18 cellular contexts compared by ENCODE assay signal in genomic region chr18:74065366-74065765, GRCh38.
DNase-seq lines count a peak whose midpoint lies in the region; ATAC-seq and TF ChIP-seq lines count a peak whose summit lies in the region.
"Had no signal": no experiment of that assay in that cellular context is flagged by ENCODE, and none has a peak within 500 bp of the region (broad histone marks: within the 10 kb centered on the region; RNA-seq: fewer than 3 reads in every experiment).

No MANE protein-coding gene starts in this region.

- DNase-seq in stimulated activated naive CD8-positive, alpha-beta T cell treated with anti-CD3 and anti-CD28 coated beads, Interleukin-15, Interleukin-2, amounts not matched to agents 100 U/mL and 50 U/mL, for 24 hours = no peak
- DNase-seq in T-cell (no peak), mammary epithelial cell (no peak), tibial nerve (ENCODE audit: low spot score in 2 of 2) (no peak)
- no peak for DNase-seq in activated naive CD8-positive, alpha-beta T cell treated with anti-CD3 and anti-CD28 coated beads, Interleukin-2, amount 10 ng/mL, durations not matched to agents 7 days and 5 days
- DNase-seq: Caco-2, IMR-90, Kasumi-1, NCI-H1930, NCI-H510A treated with DMSO at 0.1 percent for 48 hours had no signal

- ATAC-seq in stimulated activated naive CD8-positive, alpha-beta T cell treated with anti-CD3 and anti-CD28 coated beads, Interleukin-15, Interleukin-2, amounts not matched to agents 100 U/mL and 50 U/mL, for 24 hours = no peak
- no peak for ATAC-seq in T-cell (replicated peaks in 1 of 4)
- ATAC-seq in activated naive CD8-positive, alpha-beta T cell treated with anti-CD3 and anti-CD28 coated beads, Interleukin-2, amount 10 ng/mL, durations not matched to agents 7 days and 5 days (ENCODE audit: low read depth) = no peak
- ATAC-seq in GM21360 (IDR thresholded peaks at IDR 0.05; ENCODE audit: unreplicated experiment) = no peak
- ATAC-seq: GM12878 had no signal

- no TSS peak for BruUV-seq in mammary epithelial cell (replicated peaks; lab: Mats Ljungman, UMichigan)

- H3K9me3 Mint-ChIP-seq in stimulated activated naive CD8-positive, alpha-beta T cell treated with anti-CD3 and anti-CD28 coated beads, Interleukin-15, Interleukin-2, amounts not matched to agents 100 ng/mL and 50 ng/mL, for 24 hours = no peaks in the 10 kb centered on the region
- no peaks in the 10 kb centered on the region for H3K9me3 Mint-ChIP-seq in T-cell
- no peaks in the 10 kb centered on the region for H3K9me3 Mint-ChIP-seq in activated naive CD8-positive, alpha-beta T cell treated with anti-CD3 and anti-CD28 coated beads, Interleukin-2, amount 10 ng/mL, durations not matched to agents 7 days and 5 days

- H3K36me3 ChIP-seq in thymus (ENCODE audit: control insufficient read depth, insufficient read depth) (no peaks in the 10 kb centered on the region), mammary epithelial cell (ENCODE audit: insufficient read depth, low read length) (no peaks in the 10 kb centered on the region), tibial nerve (no peaks in the 10 kb centered on the region)
- H3K36me3 ChIP-seq: BLaER1, HAP-1, SJSA1 had no signal

- no peaks in the 10 kb centered on the region for H3K79me2 ChIP-seq in mammary epithelial cell (ENCODE audit: insufficient read depth, low read length)

- H4K20me1 ChIP-seq in mammary epithelial cell (ENCODE audit: insufficient read depth, low read length) = no peaks in the 10 kb centered on the region
- H4K20me1 ChIP-seq: BLaER1 had no signal

- POLR2A ChIA-PET in T-cell (lab: Charles Lee) = no interaction called here
- POLR2A ChIA-PET in activated naive CD8-positive, alpha-beta T cell treated with anti-CD3 and anti-CD28 coated beads, Interleukin-2, amount 10 ng/mL, durations not matched to agents 7 days and 5 days (lab: Charles Lee) = interaction anchor here (2.4 kb wide), 1 partner anchor 18 kb away, joined by 14 read pairs; no protein-coding TSS in a partner anchor

- TF ChIP-seq POLR2A in tibial nerve (IDR thresholded peaks at IDR 0.05) = no peak

- H3K27me3 ChIP-seq in thymus (ENCODE audit: control insufficient read depth, insufficient read depth) (no peaks in the 10 kb centered on the region), mammary epithelial cell (ENCODE audit: insufficient read depth, low read length) (no peaks in the 10 kb centered on the region), tibial nerve (no peaks in the 10 kb centered on the region)
- H3K27me3 ChIP-seq: BLaER1 had no signal

- H2AFZ ChIP-seq in mammary epithelial cell (ENCODE audit: low read depth, low read length) = no peak overlapping the region

- H3K27ac ChIP-seq in thymus (ENCODE audit: low read depth) (peak overlapping the region; percentile 25), mammary epithelial cell (ENCODE audit: insufficient read depth, low read depth, low read length) (no peak overlapping the region), tibial nerve (no peak overlapping the region)
- H3K27ac ChIP-seq: BLaER1, RWPE1, SJSA1 had no signal

- TF ChIP-seq EP300 in tibial nerve (IDR thresholded peaks at IDR 0.05) = no peak

- CTCF ChIA-PET in T-cell (lab: Charles Lee) (no interaction called here), mammary epithelial cell (lab: Charles Lee; ENCODE audit: low non-redundant PET) (no interaction called here)

- intact Hi-C loops in mammary epithelial cell (cut with micrococcal nuclease) = no loop called here

- peak overlapping the region; percentile 72 for H3K27ac Mint-ChIP-seq in stimulated activated naive CD8-positive, alpha-beta T cell treated with anti-CD3 and anti-CD28 coated beads, Interleukin-15, Interleukin-2, amounts not matched to agents 100 ng/mL and 50 ng/mL, for 24 hours
- peak overlapping the region; percentile 18 to 75 for H3K27ac Mint-ChIP-seq in T-cell
- peak overlapping the region; percentile 76 for H3K27ac Mint-ChIP-seq in activated naive CD8-positive, alpha-beta T cell treated with anti-CD3 and anti-CD28 coated beads, Interleukin-2, amount 10 ng/mL, durations not matched to agents 7 days and 5 days

- dilution Hi-C loops in mammary epithelial cell (cut with HindIII; ENCODE audit: low sequenced_read_pairs) = loop anchor here (5.0 kb wide), 1 partner anchor 97 kb away; no protein-coding TSS in a partner anchor

- no peaks in the 10 kb centered on the region for H3K9me3 ChIP-seq in thymus (ENCODE audit: control insufficient read depth)
- no peaks in the 10 kb centered on the region for H3K9me3 ChIP-seq in mammary epithelial cell (replicated peaks; ENCODE audit: insufficient read depth, low read length)
- no peaks in the 10 kb centered on the region for H3K9me3 ChIP-seq in tibial nerve
- H3K9me3 ChIP-seq: BLaER1, Caco-2, HAP-1, SJSA1 had no signal

- H3K4me3 ChIP-seq in thymus (ENCODE audit: low read length) (no peak overlapping the region), mammary epithelial cell (replicated peaks in 1 of 3; ENCODE audit: insufficient read depth in 1 of 3, low read depth in 2 of 3, low read length in 3 of 3) (no peak overlapping the region), tibial nerve (no peak overlapping the region)
- H3K4me3 ChIP-seq: BLaER1, GM12878, HAP-1, SJSA1 had no signal

- no peaks in the 10 kb centered on the region for H3K27me3 Mint-ChIP-seq in stimulated activated naive CD8-positive, alpha-beta T cell treated with anti-CD3 and anti-CD28 coated beads, Interleukin-15, Interleukin-2, amounts not matched to agents 100 ng/mL and 50 ng/mL, for 24 hours
- peaks cover 0 to 12% of the 10 kb centered on the region in 2 donors for H3K27me3 Mint-ChIP-seq in T-cell
- no peaks in the 10 kb centered on the region for H3K27me3 Mint-ChIP-seq in activated naive CD8-positive, alpha-beta T cell treated with anti-CD3 and anti-CD28 coated beads, Interleukin-2, amount 10 ng/mL, durations not matched to agents 7 days and 5 days

- H3K9ac ChIP-seq in mammary epithelial cell (ENCODE audit: insufficient read depth, low read length) = no peak overlapping the region
- H3K9ac ChIP-seq: BLaER1 had no signal

- no peaks in the 10 kb centered on the region for H3K36me3 Mint-ChIP-seq in stimulated activated naive CD8-positive, alpha-beta T cell treated with anti-CD3 and anti-CD28 coated beads, Interleukin-15, Interleukin-2, amounts not matched to agents 100 ng/mL and 50 ng/mL, for 24 hours (ENCODE audit: low read depth)
- no peaks in the 10 kb centered on the region for H3K36me3 Mint-ChIP-seq in T-cell
- peaks cover 1% of the 10 kb centered on the region for H3K36me3 Mint-ChIP-seq in activated naive CD8-positive, alpha-beta T cell treated with anti-CD3 and anti-CD28 coated beads, Interleukin-2, amount 10 ng/mL, durations not matched to agents 7 days and 5 days

- in situ Hi-C loops in mammary epithelial cell (cut with MboI; ENCODE audit: low sequenced_read_pairs in 2 of 2) = no loop called here

- no peak overlapping the region for H3K4me2 ChIP-seq in mammary epithelial cell (ENCODE audit: insufficient read depth, low read depth, low read length)

- peak overlapping the region; percentile 70 for H3K4me3 Mint-ChIP-seq in stimulated activated naive CD8-positive, alpha-beta T cell treated with anti-CD3 and anti-CD28 coated beads, Interleukin-15, Interleukin-2, amounts not matched to agents 100 ng/mL and 50 ng/mL, for 24 hours
- peak overlapping the region in 2 of 3 donors; percentile 34 to 46 for H3K4me3 Mint-ChIP-seq in T-cell
- H3K4me3 Mint-ChIP-seq in activated naive CD8-positive, alpha-beta T cell treated with anti-CD3 and anti-CD28 coated beads, Interleukin-2, amount 10 ng/mL, durations not matched to agents 7 days and 5 days = peak overlapping the region; percentile 76

- TF ChIP-seq CTCF in mammary epithelial cell (conservative IDR thresholded peaks at IDR 0.05 in 1 of 2, IDR thresholded peaks at IDR 0.05 in 1 of 2; ENCODE audit: extremely low read depth in 1 of 2, insufficient read depth in 1 of 2, low read depth in 1 of 2, low read length in 2 of 2) (no peak), tibial nerve (IDR thresholded peaks at IDR 0.05) (no peak)

- peaks cover 44% of the 10 kb centered on the region for H3K4me1 Mint-ChIP-seq in stimulated activated naive CD8-positive, alpha-beta T cell treated with anti-CD3 and anti-CD28 coated beads, Interleukin-15, Interleukin-2, amounts not matched to agents 100 ng/mL and 50 ng/mL, for 24 hours (ENCODE audit: low read depth)
- peaks cover 29 to 35% (median 33%) of the 10 kb centered on the region in 3 donors for H3K4me1 Mint-ChIP-seq in T-cell
- H3K4me1 Mint-ChIP-seq in activated naive CD8-positive, alpha-beta T cell treated with anti-CD3 and anti-CD28 coated beads, Interleukin-2, amount 10 ng/mL, durations not matched to agents 7 days and 5 days = peaks cover 35% of the 10 kb centered on the region

- peaks cover 41% of the 10 kb centered on the region for H3K4me1 ChIP-seq in thymus (ENCODE audit: control insufficient read depth, insufficient read depth, low read length)
- no peaks in the 10 kb centered on the region for H3K4me1 ChIP-seq in mammary epithelial cell (ENCODE audit: insufficient read depth, low read length)
- no peaks in the 10 kb centered on the region for H3K4me1 ChIP-seq in tibial nerve
- H3K4me1 ChIP-seq: Caco-2, HAP-1, SJSA1 had no signal

- WGBS in thymus = 12% methylated on average over 3 of the region's 3 CpGs
- 79% methylated on average over 3 of the region's 3 CpGs for WGBS in mammary epithelial cell (ENCODE audit: low coverage, missing lambda C conversion rate)
- WGBS in tibial nerve, 2 donors = 75 to 84% methylated on average over 3 of the region's 3 CpGs
